In the genomic region with DNA sequence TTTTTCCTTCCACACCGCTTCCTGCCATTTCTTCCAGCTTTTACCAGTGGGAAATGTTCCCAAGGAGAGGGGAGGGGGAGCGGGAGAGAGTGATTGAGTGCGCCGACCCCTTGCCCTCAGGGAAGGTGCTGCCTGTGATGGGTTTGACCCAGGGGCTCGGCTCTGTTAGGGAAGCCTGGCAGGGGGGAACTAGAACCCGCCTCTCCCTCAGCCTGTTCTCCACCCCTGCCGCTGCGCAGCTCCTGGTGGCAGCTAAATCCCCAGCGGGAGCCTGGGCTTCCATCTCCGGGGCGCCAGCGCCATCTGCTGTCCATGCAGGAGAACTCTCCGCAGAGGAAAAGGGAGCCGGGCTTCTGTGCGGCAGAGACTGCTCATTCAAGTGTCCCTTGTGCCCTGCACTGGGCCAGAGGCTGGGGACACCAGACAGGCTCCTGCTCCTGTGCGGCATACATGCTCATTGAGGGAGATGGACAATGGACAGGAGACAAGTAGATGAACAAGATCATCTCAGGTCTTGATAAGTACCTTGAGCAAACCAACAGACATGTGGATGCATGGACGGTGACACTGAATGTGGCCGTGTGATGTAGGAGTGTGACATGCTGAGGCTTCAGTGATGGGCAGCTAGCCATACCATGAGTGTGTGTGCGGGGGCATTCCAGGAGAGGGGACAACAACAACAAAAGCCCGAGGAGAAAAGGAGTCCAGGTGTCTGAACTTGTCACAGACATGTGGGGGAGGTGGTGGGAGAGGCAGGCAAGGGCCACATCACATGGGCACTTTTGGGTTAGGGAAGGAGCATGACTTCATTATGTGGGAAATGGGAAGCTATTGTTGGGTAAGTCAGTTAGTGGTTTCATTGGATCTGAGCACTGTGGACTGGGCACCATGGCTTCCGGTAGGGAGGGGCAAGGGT, we compare ENCODE assay signal across 8 cellular contexts. TPM values are rescaled to one million over a fixed set of nuclear protein-coding genes. Genes with fewer than 3 reads are reported as not detected.
DNase-seq lines count a peak whose midpoint lies in the region; ATAC-seq and TF ChIP-seq lines count a peak whose summit lies in the region.

No MANE protein-coding gene starts in this region.

- POLR2A ChIA-PET in Caco-2 (lab: Charles Lee), result interaction anchor here (0.5 to 1.0 kb wide), 2 partner anchors 32 to 88 kb away, joined by 3 read pairs; a partner anchor contains a TSS

- H3K4me1 Mint-ChIP-seq in Caco-2 (ENCODE audit: low read depth, unreplicated experiment), result peaks cover 21% of the 10 kb centered on the region
- H3K4me1 Mint-ChIP-seq in effector memory CD8-positive, alpha-beta T cell (ENCODE audit: low read depth in 2 of 2), result peaks cover 0 to 3% of the 10 kb centered on the region in 2 donors

- TF ChIP-seq CTCF in Caco-2 (IDR thresholded peaks at IDR 0.05; ENCODE audit: insufficient read depth in 1 of 2, low read depth in 1 of 2, low read length in 1 of 2, severe bottlenecking in 1 of 2, unreplicated experiment in 1 of 2) (peak; percentile 95 to 97), GM20000 (IDR thresholded peaks at IDR 0.05; ENCODE audit: extremely low read depth, missing control alignments) (peak; percentile 89)

- peaks cover 10% of the 10 kb centered on the region for H3K4me1 ChIP-seq in Caco-2

- H3K4me3 ChIP-seq in Caco-2 (ENCODE audit: low read depth, low read length), result no peak overlapping the region

- no peaks in the 10 kb centered on the region for H3K9me3 Mint-ChIP-seq in Caco-2 (ENCODE audit: unreplicated experiment)
- no peaks in the 10 kb centered on the region for H3K9me3 Mint-ChIP-seq in effector memory CD8-positive, alpha-beta T cell

- intact Hi-C loops in Caco-2 (cut with micrococcal nuclease; ENCODE audit: unreplicated experiment), result loop anchor here (1.0 kb wide), 5 partner anchors 20 to 127 kb away; no protein-coding TSS in a partner anchor

- CTCF ChIA-PET in Caco-2 (lab: Charles Lee), result interaction anchor here (0.5 to 8.2 kb wide), 36 partner anchors 9 to 370 kb away, joined by 3 to 243 read pairs (median 4); a partner anchor contains a TSS

- peak; percentile 97 for ATAC-seq in effector memory CD8-positive, alpha-beta T cell (replicated peaks)

- DNase-seq in Caco-2 (peak; percentile 86 to 93), GM20000 (ENCODE audit: low spot score) (peak; percentile 93), HK-2 (ENCODE audit: unreplicated experiment) (peak; percentile 90), NOMO-1 treated with DMSO at 0.1 percent for 48 hours (lab: John Stamatoyannopoulos, UW; ENCODE audit: unreplicated experiment) (peak; percentile 80), mesenteric fat pad (ENCODE audit: low spot score) (peak; percentile 95)
- peak; percentile 68 to 70 for DNase-seq in activated CD8-positive, alpha-beta memory T cell treated with anti-CD3 and anti-CD28 coated beads for 4 hours (ENCODE audit: low read depth in 2 of 2)
- DNase-seq in effector memory CD8-positive, alpha-beta T cell, result peak; percentile 83 to 86 (median 84)
- DNase-seq in stimulated activated CD8-positive, alpha-beta memory T cell treated with anti-CD3 and anti-CD28 coated beads, Interleukin-2, amount 100 ng/mL, for 1 hour (ENCODE audit: low read depth in 2 of 2), result peak; percentile 69 to 77

- H3K36me3 ChIP-seq in Caco-2 (ENCODE audit: control insufficient read depth, insufficient read depth, low read length), result no peaks in the 10 kb centered on the region

- no peak overlapping the region for H3K4me3 Mint-ChIP-seq in Caco-2 (ENCODE audit: unreplicated experiment)
- no peak overlapping the region for H3K4me3 Mint-ChIP-seq in effector memory CD8-positive, alpha-beta T cell

- H3K36me3 Mint-ChIP-seq in Caco-2 (ENCODE audit: insufficient read depth, unreplicated experiment), result no peaks in the 10 kb centered on the region
- peaks cover 3% of the 10 kb centered on the region for H3K36me3 Mint-ChIP-seq in effector memory CD8-positive, alpha-beta T cell (ENCODE audit: insufficient read depth)

- H3K27me3 Mint-ChIP-seq in Caco-2 (ENCODE audit: insufficient read depth, unreplicated experiment), result peaks cover 25% of the 10 kb centered on the region
- peaks cover 70 to 97% of the 10 kb centered on the region in 2 donors for H3K27me3 Mint-ChIP-seq in effector memory CD8-positive, alpha-beta T cell

- no peaks in the 10 kb centered on the region for H3K9me3 ChIP-seq in Caco-2

- H3K27ac Mint-ChIP-seq in Caco-2 (ENCODE audit: unreplicated experiment), result no peak overlapping the region
- no peak overlapping the region for H3K27ac Mint-ChIP-seq in effector memory CD8-positive, alpha-beta T cell

- no TSS peak for BruUV-seq in Caco-2 (replicated peaks; lab: Mats Ljungman, UMichigan)

- no peaks in the 10 kb centered on the region; the same call in 1 of the 2 replicates for H3K27me3 ChIP-seq in Caco-2 (replicated peaks; ENCODE audit: control insufficient read depth, insufficient read depth, low read length)

RNA-seq across cellular contexts. Expression of a gene that starts 13.3 kb away (rescaled TPM):
- total RNA-seq in Caco-2 (2022) (26.4 and 27.3 TPM in 2 replicates), mesenteric fat pad (24.1 TPM)

RNA-seq across cellular contexts. Expression of a gene that starts 13.5 kb away (rescaled TPM):
- total RNA-seq in Caco-2 (2022) (8.5 and 9.1 TPM in 2 replicates), mesenteric fat pad (2.6 TPM)

RNA-seq across cellular contexts. Expression of a gene that starts 16.0 kb away (rescaled TPM):
- total RNA-seq in Caco-2 (2022) (0.16 and 0.19 TPM in 2 replicates), mesenteric fat pad (not detected)

RNA-seq across cellular contexts. Expression of a gene that starts 31.6 kb away (rescaled TPM):
- total RNA-seq in Caco-2 (2022), result 51.0 and 53.7 TPM in 2 replicates
- 32.4 TPM for total RNA-seq in mesenteric fat pad

RNA-seq across cellular contexts. Expression of a gene that starts 41.0 kb away (rescaled TPM):
- total RNA-seq in Caco-2 (2022), result 56.2 and 57.6 TPM in 2 replicates
- total RNA-seq in mesenteric fat pad, result 61.5 TPM
